ENCODE assay signal across 1 cellular context in the genomic region with DNA sequence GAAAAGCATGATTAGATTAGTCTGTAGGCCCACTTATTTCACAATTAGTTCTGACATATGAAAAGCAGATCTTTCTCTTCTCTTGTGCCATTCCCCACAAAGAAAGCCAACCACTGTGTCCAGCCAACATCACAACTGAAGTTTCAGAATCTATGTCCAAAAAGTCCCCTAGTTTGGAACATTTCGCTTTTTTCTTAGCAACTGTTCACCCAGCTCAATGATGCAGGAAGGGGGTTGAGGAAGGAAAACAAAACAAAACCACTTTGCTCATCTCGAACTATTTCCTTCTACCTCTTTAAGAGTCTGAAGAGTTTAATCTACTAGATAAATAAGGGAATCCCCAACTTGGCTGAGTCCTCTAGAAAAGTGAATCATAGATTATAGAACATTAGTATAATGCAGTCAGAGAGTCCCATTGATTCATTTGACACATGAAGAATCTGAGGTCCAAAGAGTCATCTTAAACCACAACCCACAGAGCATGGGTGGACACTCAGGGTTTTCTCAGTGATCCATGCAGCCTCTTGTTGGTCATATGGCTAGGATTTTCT.
TF ChIP-seq lines count a peak whose summit lies in the region.

No MANE protein-coding gene starts in this region.

TF ChIP-seq in GM12878, 131 proteins besides CTCF, POLR2A, EP300 and RAD21 (continued from another document and continues in another):
- TF ChIP-seq, protein P1, sequence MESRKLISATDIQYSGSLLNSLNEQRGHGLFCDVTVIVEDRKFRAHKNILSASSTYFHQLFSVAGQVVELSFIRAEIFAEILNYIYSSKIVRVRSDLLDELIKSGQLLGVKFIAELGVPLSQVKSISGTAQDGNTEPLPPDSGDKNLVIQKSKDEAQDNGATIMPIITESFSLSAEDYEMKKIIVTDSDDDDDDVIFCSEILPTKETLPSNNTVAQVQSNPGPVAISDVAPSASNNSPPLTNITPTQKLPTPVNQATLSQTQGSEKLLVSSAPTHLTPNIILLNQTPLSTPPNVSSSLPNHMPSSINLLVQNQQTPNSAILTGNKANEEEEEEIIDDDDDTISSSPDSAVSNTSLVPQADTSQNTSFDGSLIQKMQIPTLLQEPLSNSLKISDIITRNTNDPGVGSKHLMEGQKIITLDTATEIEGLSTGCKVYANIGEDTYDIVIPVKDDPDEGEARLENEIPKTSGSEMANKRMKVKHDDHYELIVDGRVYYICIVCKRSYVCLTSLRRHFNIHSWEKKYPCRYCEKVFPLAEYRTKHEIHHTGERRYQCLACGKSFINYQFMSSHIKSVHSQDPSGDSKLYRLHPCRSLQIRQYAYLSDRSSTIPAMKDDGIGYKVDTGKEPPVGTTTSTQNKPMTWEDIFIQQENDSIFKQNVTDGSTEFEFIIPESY (IDR thresholded peaks at IDR 0.05), result no peak
- TF ChIP-seq CHD2 (IDR thresholded peaks at IDR 0.05; ENCODE audit: borderline replicate concordance, low read depth, low read length) (peak; percentile 63), ZNF622 (IDR thresholded peaks at IDR 0.05) (no peak), ZNF274 (IDR thresholded peaks at IDR 0.05; ENCODE audit: insufficient read depth, insufficient read length) (no peak), RB1 (IDR thresholded peaks at IDR 0.05; ENCODE audit: borderline replicate concordance) (no peak), YY1 (IDR thresholded peaks at IDR 0.05; ENCODE audit: low read depth, low read length) (no peak), STAT1 (conservative IDR thresholded peaks at IDR 0.05) (no peak), CREB1 (IDR thresholded peaks at IDR 0.05; ENCODE audit: low read depth) (peak; percentile 33; the same call in 1 of the 2 replicates), CBX3 (IDR thresholded peaks at IDR 0.05; ENCODE audit: borderline replicate concordance, low read depth) (no peak), GATAD2B (conservative IDR thresholded peaks at IDR 0.05; ENCODE audit: low read depth) (no peak; the same call in 1 of the 2 replicates), RFX5 (IDR thresholded peaks at IDR 0.05; ENCODE audit: low read depth, low read length) (0 out of 2 replicates have a peak, but pooled peaks have one; percentile 32), PML (IDR thresholded peaks at IDR 0.05; ENCODE audit: low read length) (peak; percentile 79; the same call in 1 of the 2 replicates), JUNB (IDR thresholded peaks at IDR 0.05) (peak; percentile 77), BACH1 (IDR thresholded peaks at IDR 0.05; ENCODE audit: borderline replicate concordance) (no peak; the same call in 1 of the 2 replicates), RUNX3 (IDR thresholded peaks at IDR 0.05; ENCODE audit: low read length) (peak; percentile 92), E2F4 (IDR thresholded peaks at IDR 0.05; ENCODE audit: low read depth, low read length) (no peak), CREM (IDR thresholded peaks at IDR 0.05; ENCODE audit: low read depth) (peak; percentile 60; the same call in 1 of the 2 replicates), EZH2 (IDR thresholded peaks at IDR 0.05; ENCODE audit: borderline replicate concordance, control insufficient read depth, low read depth, low read length) (no peak), SIN3A (IDR thresholded peaks at IDR 0.05; ENCODE audit: low read depth, low read length) (no peak), CUX1 (IDR thresholded peaks at IDR 0.05; ENCODE audit: insufficient replicate concordance, low read depth, low read length) (peak; percentile 68), STAT3 (IDR thresholded peaks at IDR 0.05; ENCODE audit: low read depth, low read length) (no peak; the same call in 1 of the 2 replicates), FOXK2 (IDR thresholded peaks at IDR 0.05) (no peak), MLLT1 (IDR thresholded peaks at IDR 0.05) (no peak; the same call in 1 of the 2 replicates), TARDBP (IDR thresholded peaks at IDR 0.05; ENCODE audit: borderline replicate concordance) (no peak), MYB (IDR thresholded peaks at IDR 0.05; ENCODE audit: borderline replicate concordance, low read depth, low read length) (0 out of 2 replicates have a peak, but pooled peaks have one; percentile 36), LARP7 (IDR thresholded peaks at IDR 0.05) (no peak), NBN (IDR thresholded peaks at IDR 0.05) (peak; percentile 73; the same call in 1 of the 2 replicates), BRCA1 (IDR thresholded peaks at IDR 0.05; ENCODE audit: low read depth, low read length) (no peak), SUZ12 (IDR thresholded peaks at IDR 0.05; ENCODE audit: unreplicated experiment) (no peak)
- TF ChIP-seq, protein P2, sequence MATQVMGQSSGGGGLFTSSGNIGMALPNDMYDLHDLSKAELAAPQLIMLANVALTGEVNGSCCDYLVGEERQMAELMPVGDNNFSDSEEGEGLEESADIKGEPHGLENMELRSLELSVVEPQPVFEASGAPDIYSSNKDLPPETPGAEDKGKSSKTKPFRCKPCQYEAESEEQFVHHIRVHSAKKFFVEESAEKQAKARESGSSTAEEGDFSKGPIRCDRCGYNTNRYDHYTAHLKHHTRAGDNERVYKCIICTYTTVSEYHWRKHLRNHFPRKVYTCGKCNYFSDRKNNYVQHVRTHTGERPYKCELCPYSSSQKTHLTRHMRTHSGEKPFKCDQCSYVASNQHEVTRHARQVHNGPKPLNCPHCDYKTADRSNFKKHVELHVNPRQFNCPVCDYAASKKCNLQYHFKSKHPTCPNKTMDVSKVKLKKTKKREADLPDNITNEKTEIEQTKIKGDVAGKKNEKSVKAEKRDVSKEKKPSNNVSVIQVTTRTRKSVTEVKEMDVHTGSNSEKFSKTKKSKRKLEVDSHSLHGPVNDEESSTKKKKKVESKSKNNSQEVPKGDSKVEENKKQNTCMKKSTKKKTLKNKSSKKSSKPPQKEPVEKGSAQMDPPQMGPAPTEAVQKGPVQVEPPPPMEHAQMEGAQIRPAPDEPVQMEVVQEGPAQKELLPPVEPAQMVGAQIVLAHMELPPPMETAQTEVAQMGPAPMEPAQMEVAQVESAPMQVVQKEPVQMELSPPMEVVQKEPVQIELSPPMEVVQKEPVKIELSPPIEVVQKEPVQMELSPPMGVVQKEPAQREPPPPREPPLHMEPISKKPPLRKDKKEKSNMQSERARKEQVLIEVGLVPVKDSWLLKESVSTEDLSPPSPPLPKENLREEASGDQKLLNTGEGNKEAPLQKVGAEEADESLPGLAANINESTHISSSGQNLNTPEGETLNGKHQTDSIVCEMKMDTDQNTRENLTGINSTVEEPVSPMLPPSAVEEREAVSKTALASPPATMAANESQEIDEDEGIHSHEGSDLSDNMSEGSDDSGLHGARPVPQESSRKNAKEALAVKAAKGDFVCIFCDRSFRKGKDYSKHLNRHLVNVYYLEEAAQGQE (IDR thresholded peaks at IDR 0.05; ENCODE audit: low read depth, low read length), result no peak
- TF ChIP-seq, protein P3, sequence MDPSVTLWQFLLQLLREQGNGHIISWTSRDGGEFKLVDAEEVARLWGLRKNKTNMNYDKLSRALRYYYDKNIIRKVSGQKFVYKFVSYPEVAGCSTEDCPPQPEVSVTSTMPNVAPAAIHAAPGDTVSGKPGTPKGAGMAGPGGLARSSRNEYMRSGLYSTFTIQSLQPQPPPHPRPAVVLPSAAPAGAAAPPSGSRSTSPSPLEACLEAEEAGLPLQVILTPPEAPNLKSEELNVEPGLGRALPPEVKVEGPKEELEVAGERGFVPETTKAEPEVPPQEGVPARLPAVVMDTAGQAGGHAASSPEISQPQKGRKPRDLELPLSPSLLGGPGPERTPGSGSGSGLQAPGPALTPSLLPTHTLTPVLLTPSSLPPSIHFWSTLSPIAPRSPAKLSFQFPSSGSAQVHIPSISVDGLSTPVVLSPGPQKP (IDR thresholded peaks at IDR 0.05; ENCODE audit: low read depth, low read length), result no peak
- TF ChIP-seq, protein P4, sequence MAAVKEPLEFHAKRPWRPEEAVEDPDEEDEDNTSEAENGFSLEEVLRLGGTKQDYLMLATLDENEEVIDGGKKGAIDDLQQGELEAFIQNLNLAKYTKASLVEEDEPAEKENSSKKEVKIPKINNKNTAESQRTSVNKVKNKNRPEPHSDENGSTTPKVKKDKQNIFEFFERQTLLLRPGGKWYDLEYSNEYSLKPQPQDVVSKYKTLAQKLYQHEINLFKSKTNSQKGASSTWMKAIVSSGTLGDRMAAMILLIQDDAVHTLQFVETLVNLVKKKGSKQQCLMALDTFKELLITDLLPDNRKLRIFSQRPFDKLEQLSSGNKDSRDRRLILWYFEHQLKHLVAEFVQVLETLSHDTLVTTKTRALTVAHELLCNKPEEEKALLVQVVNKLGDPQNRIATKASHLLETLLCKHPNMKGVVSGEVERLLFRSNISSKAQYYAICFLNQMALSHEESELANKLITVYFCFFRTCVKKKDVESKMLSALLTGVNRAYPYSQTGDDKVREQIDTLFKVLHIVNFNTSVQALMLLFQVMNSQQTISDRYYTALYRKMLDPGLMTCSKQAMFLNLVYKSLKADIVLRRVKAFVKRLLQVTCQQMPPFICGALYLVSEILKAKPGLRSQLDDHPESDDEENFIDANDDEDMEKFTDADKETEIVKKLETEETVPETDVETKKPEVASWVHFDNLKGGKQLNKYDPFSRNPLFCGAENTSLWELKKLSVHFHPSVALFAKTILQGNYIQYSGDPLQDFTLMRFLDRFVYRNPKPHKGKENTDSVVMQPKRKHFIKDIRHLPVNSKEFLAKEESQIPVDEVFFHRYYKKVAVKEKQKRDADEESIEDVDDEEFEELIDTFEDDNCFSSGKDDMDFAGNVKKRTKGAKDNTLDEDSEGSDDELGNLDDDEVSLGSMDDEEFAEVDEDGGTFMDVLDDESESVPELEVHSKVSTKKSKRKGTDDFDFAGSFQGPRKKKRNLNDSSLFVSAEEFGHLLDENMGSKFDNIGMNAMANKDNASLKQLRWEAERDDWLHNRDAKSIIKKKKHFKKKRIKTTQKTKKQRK (IDR thresholded peaks at IDR 0.05; ENCODE audit: low read depth, low read length), result no peak
